8 cellular contexts compared by ENCODE assay signal in the genomic region with DNA sequence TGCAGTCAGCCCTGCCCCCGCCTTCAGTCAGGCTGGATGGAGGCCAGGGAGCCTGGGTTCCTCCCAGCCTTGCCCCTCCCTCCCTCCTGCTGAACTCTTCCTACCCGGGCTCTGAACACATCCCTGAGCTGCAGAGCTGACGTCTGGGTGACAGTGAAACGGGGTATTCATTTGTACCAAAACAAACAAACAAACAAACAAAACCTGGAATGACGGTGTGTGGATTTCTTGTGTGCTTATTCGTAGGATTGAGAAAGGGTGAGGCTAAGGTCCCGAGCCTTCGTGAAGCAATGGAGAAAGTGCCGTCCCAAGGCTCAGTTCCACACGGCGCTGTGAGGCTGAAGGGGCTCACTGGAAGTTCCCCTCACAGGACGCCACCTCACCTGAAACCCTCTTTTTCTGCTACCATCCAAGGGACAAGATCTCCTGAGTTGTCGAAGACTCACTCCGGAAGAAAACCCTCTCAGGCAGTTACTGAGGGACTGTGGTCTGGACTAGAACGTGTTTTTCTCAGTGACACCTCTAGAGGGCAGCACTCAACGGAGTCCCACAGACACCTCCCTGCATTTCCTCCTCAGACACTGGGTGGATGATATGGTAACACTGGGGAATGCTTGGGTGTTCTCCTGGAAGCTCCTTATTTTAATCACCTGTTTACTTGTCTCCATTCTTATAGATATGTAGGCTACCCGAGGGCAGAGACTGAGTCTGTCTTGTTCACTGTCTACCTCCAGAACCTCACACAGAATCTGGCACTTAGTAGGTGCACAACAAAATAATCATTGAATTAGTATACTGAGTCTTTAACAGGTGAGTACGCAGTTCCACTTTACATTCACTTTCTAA. TPM values are rescaled to one million over a fixed set of nuclear protein-coding genes. Genes with fewer than 3 reads are reported as not detected.
DNase-seq lines count a peak whose midpoint lies in the region; ATAC-seq and TF ChIP-seq lines count a peak whose summit lies in the region.

No MANE protein-coding gene starts in this region.

- POLR2A ChIA-PET in activated CD8-positive, alpha-beta T cell treated with anti-CD3 and anti-CD28 coated beads for 36 hours (lab: Charles Lee) = interaction anchor here (1.5 kb wide), 1 partner anchor 99 kb away, joined by 3 read pairs; no protein-coding TSS in a partner anchor

- CTCF ChIA-PET in activated CD8-positive, alpha-beta T cell treated with anti-CD3 and anti-CD28 coated beads for 36 hours (lab: Charles Lee) = interaction anchor here (0.6 to 1.8 kb wide), 8 partner anchors 9 to 192 kb away, joined by 3 to 12 read pairs (median 3); a partner anchor contains a TSS

- ATAC-seq in GM19452 (IDR thresholded peaks at IDR 0.05; ENCODE audit: unreplicated experiment) (peak; percentile 99), HG03565 (IDR thresholded peaks at IDR 0.05; ENCODE audit: unreplicated experiment) (peak; percentile 99)
- ATAC-seq in activated CD8-positive, alpha-beta T cell treated with anti-CD3 and anti-CD28 coated beads for 36 hours = peak; percentile 99
- peak; percentile 99 for ATAC-seq in effector memory CD8-positive, alpha-beta T cell (replicated peaks)

- H3K4me1 Mint-ChIP-seq in activated CD8-positive, alpha-beta T cell treated with anti-CD3 and anti-CD28 coated beads for 36 hours (ENCODE audit: low read depth) = peaks cover 8% of the 10 kb centered on the region
- H3K4me1 Mint-ChIP-seq in effector memory CD8-positive, alpha-beta T cell (ENCODE audit: low read depth in 2 of 2) = peaks cover 0 to 8% of the 10 kb centered on the region in 2 donors
- peaks cover 4% of the 10 kb centered on the region for H3K4me1 Mint-ChIP-seq in mesothelial cell of epicardium

- H3K27me3 Mint-ChIP-seq in activated CD8-positive, alpha-beta T cell treated with anti-CD3 and anti-CD28 coated beads for 36 hours = no peaks in the 10 kb centered on the region
- no peaks in the 10 kb centered on the region for H3K27me3 Mint-ChIP-seq in effector memory CD8-positive, alpha-beta T cell
- H3K27me3 Mint-ChIP-seq in mesothelial cell of epicardium (ENCODE audit: low read depth) = no peaks in the 10 kb centered on the region

- DNase-seq in CMK (ENCODE audit: low read depth) (peak; percentile 35), NCI-H748 treated with DMSO at 0.1 percent for 48 hours (lab: John Stamatoyannopoulos, UW) (peak; percentile 82), mesothelial cell of epicardium (ENCODE audit: low spot score in 2 of 2, unreplicated experiment in 2 of 2) (peak in 1 of 2 experiments; percentile 72)
- peak; percentile 78 for DNase-seq in activated CD8-positive, alpha-beta T cell treated with anti-CD3 and anti-CD28 coated beads for 36 hours
- peak; percentile 57 to 66 (median 58) for DNase-seq in effector memory CD8-positive, alpha-beta T cell
- DNase-seq in stimulated activated CD8-positive, alpha-beta memory T cell treated with anti-CD3 and anti-CD28 coated beads, Interleukin-2, amount 100 ng/mL, for 1 hour (ENCODE audit: low read depth in 2 of 2) = peak; percentile 34 to 35

- TF ChIP-seq CTCF in activated CD8-positive, alpha-beta T cell treated with anti-CD3 and anti-CD28 coated beads for 36 hours (IDR thresholded peaks at IDR 0.05) = peak; percentile 78
- TF ChIP-seq CTCF in mesothelial cell of epicardium (IDR thresholded peaks at IDR 0.05; ENCODE audit: unreplicated experiment) = peak; percentile 75

- intact Hi-C loops in activated CD8-positive, alpha-beta T cell treated with anti-CD3 and anti-CD28 coated beads for 36 hours (cut with micrococcal nuclease) = no loop called here

- H3K9me3 Mint-ChIP-seq in activated CD8-positive, alpha-beta T cell treated with anti-CD3 and anti-CD28 coated beads for 36 hours = no peaks in the 10 kb centered on the region
- H3K9me3 Mint-ChIP-seq in effector memory CD8-positive, alpha-beta T cell = no peaks in the 10 kb centered on the region
- H3K9me3 Mint-ChIP-seq in mesothelial cell of epicardium = no peaks in the 10 kb centered on the region

- peak overlapping the region; percentile 72 for H3K27ac Mint-ChIP-seq in activated CD8-positive, alpha-beta T cell treated with anti-CD3 and anti-CD28 coated beads for 36 hours
- H3K27ac Mint-ChIP-seq in effector memory CD8-positive, alpha-beta T cell = peak overlapping the region in 1 of 2 donors; percentile 38
- H3K27ac Mint-ChIP-seq in mesothelial cell of epicardium = peak overlapping the region; percentile 15

- peak overlapping the region; percentile 79 for H3K4me3 Mint-ChIP-seq in activated CD8-positive, alpha-beta T cell treated with anti-CD3 and anti-CD28 coated beads for 36 hours
- peak overlapping the region; percentile 81 to 82 for H3K4me3 Mint-ChIP-seq in effector memory CD8-positive, alpha-beta T cell
- peak overlapping the region; percentile 81 for H3K4me3 Mint-ChIP-seq in mesothelial cell of epicardium

- no peaks in the 10 kb centered on the region for H3K36me3 Mint-ChIP-seq in activated CD8-positive, alpha-beta T cell treated with anti-CD3 and anti-CD28 coated beads for 36 hours (ENCODE audit: low read depth)
- H3K36me3 Mint-ChIP-seq in effector memory CD8-positive, alpha-beta T cell (ENCODE audit: insufficient read depth) = no peaks in the 10 kb centered on the region
- H3K36me3 Mint-ChIP-seq in mesothelial cell of epicardium = no peaks in the 10 kb centered on the region

RNA-seq across cellular contexts. Expression of a gene that starts 27.3 kb away (rescaled TPM):
- total RNA-seq in activated CD8-positive, alpha-beta T cell treated with anti-CD3 and anti-CD28 coated beads for 36 hours = not detected
- not detected in 3 replicates for total RNA-seq in mesothelial cell of epicardium

RNA-seq across cellular contexts. Expression of a gene that starts 41.6 kb away (rescaled TPM):
- not detected for total RNA-seq in activated CD8-positive, alpha-beta T cell treated with anti-CD3 and anti-CD28 coated beads for 36 hours
- total RNA-seq in mesothelial cell of epicardium = not detected in 3 replicates
